In genomic region chr11:63849691-63850090, GRCh38 we compare ENCODE assay signal across 2 cellular contexts.
TF ChIP-seq lines count a peak whose summit lies in the region.

No MANE protein-coding gene starts in this region.

TF ChIP-seq in HepG2, 621 proteins besides CTCF, POLR2A, EP300 and RAD21:
- peak; percentile 63 for TF ChIP-seq ZNF629 (CRISPR knock-in tag; conservative IDR thresholded peaks at IDR 0.05)
- TF ChIP-seq ZNF703 (CRISPR knock-in tag; IDR thresholded peaks at IDR 0.05; ENCODE audit: borderline replicate concordance) = no peak
TF ChIP-seq in HepG2: peak in this region for 1.

TF ChIP-seq in WTC11, 78 proteins besides CTCF, POLR2A, EP300 and RAD21:
- TF ChIP-seq ETV6 (CRISPR knock-in tag; IDR thresholded peaks at IDR 0.05) (no peak), PREB (CRISPR knock-in tag; IDR thresholded peaks at IDR 0.05; ENCODE audit: borderline replicate concordance) (no peak), ZNF263 (CRISPR knock-in tag; IDR thresholded peaks at IDR 0.05; ENCODE audit: low read depth) (no peak), GABPB1 (CRISPR knock-in tag; IDR thresholded peaks at IDR 0.05) (no peak), HMGA2 (CRISPR knock-in tag; IDR thresholded peaks at IDR 0.05) (no peak), NFYB (CRISPR knock-in tag; conservative IDR thresholded peaks at IDR 0.05; ENCODE audit: low read depth) (no peak), EMX1 (CRISPR knock-in tag; IDR thresholded peaks at IDR 0.05) (no peak), NFE2L1 (CRISPR knock-in tag; IDR thresholded peaks at IDR 0.05) (no peak), NR1H2 (CRISPR knock-in tag; IDR thresholded peaks at IDR 0.05) (no peak)
- TF ChIP-seq, protein P1, sequence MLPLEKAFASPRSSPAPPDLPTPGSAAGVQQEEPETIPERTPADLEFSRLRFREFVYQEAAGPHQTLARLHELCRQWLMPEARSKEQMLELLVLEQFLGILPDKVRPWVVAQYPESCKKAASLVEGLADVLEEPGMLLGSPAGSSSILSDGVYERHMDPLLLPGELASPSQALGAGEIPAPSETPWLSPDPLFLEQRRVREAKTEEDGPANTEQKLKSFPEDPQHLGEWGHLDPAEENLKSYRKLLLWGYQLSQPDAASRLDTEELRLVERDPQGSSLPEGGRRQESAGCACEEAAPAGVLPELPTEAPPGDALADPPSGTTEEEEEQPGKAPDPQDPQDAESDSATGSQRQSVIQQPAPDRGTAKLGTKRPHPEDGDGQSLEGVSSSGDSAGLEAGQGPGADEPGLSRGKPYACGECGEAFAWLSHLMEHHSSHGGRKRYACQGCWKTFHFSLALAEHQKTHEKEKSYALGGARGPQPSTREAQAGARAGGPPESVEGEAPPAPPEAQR (CRISPR knock-in tag; IDR thresholded peaks at IDR 0.05) = no peak
- TF ChIP-seq, protein P2, sequence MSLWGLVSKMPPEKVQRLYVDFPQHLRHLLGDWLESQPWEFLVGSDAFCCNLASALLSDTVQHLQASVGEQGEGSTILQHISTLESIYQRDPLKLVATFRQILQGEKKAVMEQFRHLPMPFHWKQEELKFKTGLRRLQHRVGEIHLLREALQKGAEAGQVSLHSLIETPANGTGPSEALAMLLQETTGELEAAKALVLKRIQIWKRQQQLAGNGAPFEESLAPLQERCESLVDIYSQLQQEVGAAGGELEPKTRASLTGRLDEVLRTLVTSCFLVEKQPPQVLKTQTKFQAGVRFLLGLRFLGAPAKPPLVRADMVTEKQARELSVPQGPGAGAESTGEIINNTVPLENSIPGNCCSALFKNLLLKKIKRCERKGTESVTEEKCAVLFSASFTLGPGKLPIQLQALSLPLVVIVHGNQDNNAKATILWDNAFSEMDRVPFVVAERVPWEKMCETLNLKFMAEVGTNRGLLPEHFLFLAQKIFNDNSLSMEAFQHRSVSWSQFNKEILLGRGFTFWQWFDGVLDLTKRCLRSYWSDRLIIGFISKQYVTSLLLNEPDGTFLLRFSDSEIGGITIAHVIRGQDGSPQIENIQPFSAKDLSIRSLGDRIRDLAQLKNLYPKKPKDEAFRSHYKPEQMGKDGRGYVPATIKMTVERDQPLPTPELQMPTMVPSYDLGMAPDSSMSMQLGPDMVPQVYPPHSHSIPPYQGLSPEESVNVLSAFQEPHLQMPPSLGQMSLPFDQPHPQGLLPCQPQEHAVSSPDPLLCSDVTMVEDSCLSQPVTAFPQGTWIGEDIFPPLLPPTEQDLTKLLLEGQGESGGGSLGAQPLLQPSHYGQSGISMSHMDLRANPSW (CRISPR knock-in tag; conservative IDR thresholded peaks at IDR 0.05; ENCODE audit: low read depth) = no peak
- TF ChIP-seq, protein P3, sequence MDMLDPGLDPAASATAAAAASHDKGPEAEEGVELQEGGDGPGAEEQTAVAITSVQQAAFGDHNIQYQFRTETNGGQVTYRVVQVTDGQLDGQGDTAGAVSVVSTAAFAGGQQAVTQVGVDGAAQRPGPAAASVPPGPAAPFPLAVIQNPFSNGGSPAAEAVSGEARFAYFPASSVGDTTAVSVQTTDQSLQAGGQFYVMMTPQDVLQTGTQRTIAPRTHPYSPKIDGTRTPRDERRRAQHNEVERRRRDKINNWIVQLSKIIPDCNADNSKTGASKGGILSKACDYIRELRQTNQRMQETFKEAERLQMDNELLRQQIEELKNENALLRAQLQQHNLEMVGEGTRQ (CRISPR knock-in tag; IDR thresholded peaks at IDR 0.05) = no peak
